ENCODE assay signal across 35 cellular contexts in genomic region chr6:42168650-42169049, GRCh38. TPM values are rescaled to one million over a fixed set of nuclear protein-coding genes. Genes with fewer than 3 reads are reported as not detected.
DNase-seq lines count a peak whose midpoint lies in the region; ATAC-seq, FAIRE-seq and TF ChIP-seq lines count a peak whose summit lies in the region.
"Had no signal": no experiment of that assay in that cellular context is flagged by ENCODE, and none has a peak within 500 bp of the region (broad histone marks: within the 10 kb centered on the region; RNA-seq: fewer than 3 reads in every experiment).

No MANE protein-coding gene starts in this region.

- H3K4me2 ChIP-seq in A549: no peak overlapping the region
- H3K4me2 ChIP-seq in GM23338: no peak overlapping the region
- H3K4me2 ChIP-seq in fibroblast of lung (ENCODE audit: extremely low read depth, insufficient read depth, low read length): no peak overlapping the region
- H3K4me2 ChIP-seq: BLaER1 treated with 17β-estradiol and CSF1 and Interleukin-3, amounts not matched to agents 10 nM and 100 nM had no signal

- no peaks in the 10 kb centered on the region for H3K79me2 ChIP-seq in GM23338 (replicated peaks; ENCODE audit: insufficient read depth)
- no peaks in the 10 kb centered on the region for H3K79me2 ChIP-seq in fibroblast of lung (ENCODE audit: control insufficient read depth, insufficient read depth, low read length)

- FAIRE-seq in A549 (lab: Jason Lieb, UNC): no peak
- no peak for FAIRE-seq in small intestine (lab: Jason Lieb, UNC)
- FAIRE-seq: A204.1, colon, kidney, RCC 7860 had no signal

- peak; percentile 25 to 45; a peak in 2 of 5 replicates for TF ChIP-seq RAD21 in A549 (conservative IDR thresholded peaks at IDR 0.05 in 1 of 2, IDR thresholded peaks at IDR 0.05 in 1 of 2)

- 0 out of 2 replicates have a peak, but pooled peaks cover 3% of the 10 kb centered on the region for H3F3A ChIP-seq in GM23338 (replicated peaks; ENCODE audit: low read depth)

- H3K9me3 ChIP-seq in A549 (no peaks in the 10 kb centered on the region), WERI-Rb-1 (ENCODE audit: severe bottlenecking) (no peaks in the 10 kb centered on the region), fibroblast of lung (ENCODE audit: control insufficient read depth, insufficient read depth, low read depth, low read length) (no peaks in the 10 kb centered on the region), small intestine (ENCODE audit: control insufficient read depth, low read depth) (no peaks in the 10 kb centered on the region), tibial artery (no peaks in the 10 kb centered on the region)
- H3K9me3 ChIP-seq: BLaER1 treated with 17β-estradiol and CSF1 and Interleukin-3, amounts not matched to agents 10 nM and 100 nM; heart left ventricle; right atrium auricular region had no signal

- no peak for TF ChIP-seq POLR2A in A549 (IDR thresholded peaks at IDR 0.05; ENCODE audit: low read length)

- H3K36me3 ChIP-seq in GM23338 (ENCODE audit: insufficient read depth) (no peaks in the 10 kb centered on the region), WERI-Rb-1 (no peaks in the 10 kb centered on the region), fibroblast of lung (ENCODE audit: control insufficient read depth, insufficient read depth, low read length) (no peaks in the 10 kb centered on the region), small intestine (ENCODE audit: control insufficient read depth in 2 of 2, insufficient read depth in 2 of 2, low read length in 2 of 2) (no peaks in the 10 kb centered on the region), tibial artery (no peaks in the 10 kb centered on the region)
- H3K36me3 ChIP-seq: BLaER1 treated with 17β-estradiol and CSF1 and Interleukin-3, amounts not matched to agents 10 nM and 100 nM; heart left ventricle; right atrium auricular region had no signal

- 72% methylated on average over 6 of the region's 6 CpGs for WGBS in A549 (ENCODE audit: missing lambda C conversion rate)
- 68 to 85% (median 83%) methylated on average over 6 of the region's 6 CpGs for WGBS in small intestine, 3 donors

- ATAC-seq in A549: no peak
- ATAC-seq in GM23338: no peak
- ATAC-seq: heart left ventricle; stimulated activated naive CD8-positive, alpha-beta T cell treated with anti-CD3 and anti-CD28 coated beads, Interleukin-15, Interleukin-2, amounts not matched to agents 100 U/mL and 50 U/mL, for 24 hours; WTC11 had no signal

- no peaks in the 10 kb centered on the region for H3K9me3 Mint-ChIP-seq in GM23338
- H3K9me3 Mint-ChIP-seq: activated CD4-positive, alpha-beta T cell treated with anti-CD3 and anti-CD28 coated beads, Interleukin-2, amount 10 ng/mL, durations not matched to agents 24 days and 14 days; activated naive CD4-positive, alpha-beta T cell treated with anti-CD3 and anti-CD28 coated beads, Interleukin-2, amount 50 U/mL, for 24 hours; HFFc6 had no signal

- no peak overlapping the region for H3K27ac Mint-ChIP-seq in GM23338
- H3K27ac Mint-ChIP-seq: activated CD4-positive, alpha-beta T cell treated with anti-CD3 and anti-CD28 coated beads, Interleukin-2, amount 10 ng/mL, durations not matched to agents 24 days and 14 days; activated naive CD4-positive, alpha-beta T cell treated with anti-CD3 and anti-CD28 coated beads, Interleukin-2, amount 50 U/mL, for 24 hours; HFFc6; WTC11 had no signal

- 0 out of 2 replicates have a peak overlapping the region, but pooled peaks have one; percentile 23 for H2AFZ ChIP-seq in GM23338
- H2AFZ ChIP-seq in fibroblast of lung (ENCODE audit: low read length): no peak overlapping the region

- intact Hi-C loops in tibial artery (cut with DNase I; ENCODE audit: low total_unique reads): loop anchor here (5.0 kb wide), 1 partner anchor 96 kb away; no protein-coding TSS in a partner anchor

- TF ChIP-seq CTCF in A549 (IDR thresholded peaks at IDR 0.05) (no peak), GM23338 (conservative IDR thresholded peaks at IDR 0.05; ENCODE audit: low read depth in 2 of 2) (peak in 1 of 2 experiments; percentile 49; a peak in 2 of 4 replicates), WERI-Rb-1 (IDR thresholded peaks at IDR 0.05; ENCODE audit: low read depth, low read length) (peak; percentile 64), fibroblast of lung (conservative IDR thresholded peaks at IDR 0.05 in 1 of 2, IDR thresholded peaks at IDR 0.05 in 1 of 2; ENCODE audit: low read depth in 1 of 2, low read length in 2 of 2) (peak; percentile 26 to 36), RWPE1 (conservative IDR thresholded peaks at IDR 0.05; ENCODE audit: low read depth) (no peak), tibial artery (IDR thresholded peaks at IDR 0.05) (no peak)

- H3K27me3 Mint-ChIP-seq in GM23338 (ENCODE audit: insufficient read depth, low read depth, poor library complexity): peaks cover 10% of the 10 kb centered on the region
- H3K27me3 Mint-ChIP-seq: activated naive CD4-positive, alpha-beta T cell treated with anti-CD3 and anti-CD28 coated beads, Interleukin-2, amount 50 U/mL, for 24 hours had no signal

- H3K4me1 ChIP-seq in A549 (peaks cover 5% of the 10 kb centered on the region; the same call in 2 of the 3 replicates), GM23338 (ENCODE audit: insufficient read depth) (peaks cover 3% of the 10 kb centered on the region; the same call in 1 of the 2 replicates), fibroblast of lung (ENCODE audit: control insufficient read depth, extremely low read depth, insufficient read depth, low read length) (peaks cover 2% of the 10 kb centered on the region), small intestine (ENCODE audit: control insufficient read depth in 2 of 2, insufficient read depth in 1 of 2, low read depth in 1 of 2, low read length in 1 of 2) (no peaks in the 10 kb centered on the region), tibial artery (no peaks in the 10 kb centered on the region)
- H3K4me1 ChIP-seq: right atrium auricular region had no signal

- H3K4me3 Mint-ChIP-seq in GM23338: no peak overlapping the region
- H3K4me3 Mint-ChIP-seq: activated CD4-positive, alpha-beta T cell treated with anti-CD3 and anti-CD28 coated beads, Interleukin-2, amount 10 ng/mL, durations not matched to agents 24 days and 14 days; activated naive CD4-positive, alpha-beta T cell treated with anti-CD3 and anti-CD28 coated beads, Interleukin-2, amount 50 U/mL, for 24 hours; HFFc6; WTC11 had no signal

- H3K27ac ChIP-seq in A549: no peak overlapping the region
- H3K27ac ChIP-seq in GM23338 (ENCODE audit: low read depth): no peak overlapping the region
- no peak overlapping the region for H3K27ac ChIP-seq in WERI-Rb-1
- no peak overlapping the region for H3K27ac ChIP-seq in fibroblast of lung (ENCODE audit: insufficient read depth, low read length)
- H3K27ac ChIP-seq in RWPE1: no peak overlapping the region
- no peak overlapping the region for H3K27ac ChIP-seq in small intestine (ENCODE audit: low read depth in 1 of 2, low read length in 1 of 2)
- no peak overlapping the region for H3K27ac ChIP-seq in tibial artery
- H3K27ac ChIP-seq: BLaER1 treated with 17β-estradiol and CSF1 and Interleukin-3, amounts not matched to agents 10 nM and 100 nM; heart left ventricle; right atrium auricular region had no signal

- no peaks in the 10 kb centered on the region for H3K9me2 ChIP-seq in GM23338 (ENCODE audit: insufficient read depth)

- H3K36me3 Mint-ChIP-seq in GM23338 (ENCODE audit: low read depth): no peaks in the 10 kb centered on the region; the same call in 2 of the 3 replicates
- H3K36me3 Mint-ChIP-seq: activated naive CD4-positive, alpha-beta T cell treated with anti-CD3 and anti-CD28 coated beads, Interleukin-2, amount 50 U/mL, for 24 hours; WTC11 had no signal

- no peak overlapping the region for H3K9ac ChIP-seq in fibroblast of lung (ENCODE audit: insufficient read depth, low read length)
- H3K9ac ChIP-seq: BLaER1 treated with 17β-estradiol and CSF1 and Interleukin-3, amounts not matched to agents 10 nM and 100 nM had no signal

- POLR2A ChIA-PET in A549 (lab: Yijun Ruan, JAX): interaction anchor here (1.4 kb wide), 1 partner anchor 46 kb away, joined by 3 read pairs; no protein-coding TSS in a partner anchor
- POLR2A ChIA-PET in RWPE1 (lab: Yijun Ruan, JAX; ENCODE audit: low non-redundant PET): no interaction called here

- H3K4me3 ChIP-seq in A549 (no peak overlapping the region), GM23338 (no peak overlapping the region), WERI-Rb-1 (ENCODE audit: low read depth, low read length) (no peak overlapping the region), fibroblast of lung (replicated peaks in 1 of 4; ENCODE audit: control extremely low read depth in 1 of 4, insufficient read depth in 1 of 4, low read depth in 3 of 4, low read length in 4 of 4) (no peak overlapping the region), small intestine (ENCODE audit: low read depth in 1 of 2, low read length in 2 of 2) (no peak overlapping the region), tibial artery (no peak overlapping the region)
- H3K4me3 ChIP-seq: BLaER1 treated with 17β-estradiol and CSF1 and Interleukin-3, amounts not matched to agents 10 nM and 100 nM; heart left ventricle; right atrium auricular region had no signal

- TF ChIP-seq EP300 in A549 (IDR thresholded peaks at IDR 0.05): no peak

- H4K20me1 ChIP-seq in GM23338 (replicated peaks; ENCODE audit: insufficient read depth) (no peaks in the 10 kb centered on the region), fibroblast of lung (ENCODE audit: control insufficient read depth, extremely low read depth, insufficient read depth, low read length) (no peaks in the 10 kb centered on the region)
- H4K20me1 ChIP-seq: BLaER1 treated with 17β-estradiol and CSF1 and Interleukin-3, amounts not matched to agents 10 nM and 100 nM had no signal

- CTCF ChIA-PET in A549 (lab: Yijun Ruan, JAX): interaction anchor here (1.0 to 13.1 kb wide), 7 partner anchors 10 to 87 kb away, joined by 3 to 172 read pairs (median 7); no protein-coding TSS in a partner anchor
- CTCF ChIA-PET in RWPE1 (lab: Yijun Ruan, JAX): interaction anchor here (3.1 kb wide), 1 partner anchor 46 kb away, joined by 16 read pairs; no protein-coding TSS in a partner anchor

- H3K27me3 ChIP-seq in GM23338 (ENCODE audit: insufficient read depth) (no peaks in the 10 kb centered on the region), WERI-Rb-1 (ENCODE audit: insufficient read depth, low read depth, severe bottlenecking) (no peaks in the 10 kb centered on the region), fibroblast of lung (ENCODE audit: control insufficient read depth, insufficient read depth, low read length) (no peaks in the 10 kb centered on the region), small intestine (ENCODE audit: control insufficient read depth in 2 of 2, insufficient read depth in 2 of 2, low read length in 2 of 2) (no peaks in the 10 kb centered on the region), tibial artery (peaks cover 0 to 11% of the 10 kb centered on the region in 2 donors)
- H3K27me3 ChIP-seq: BLaER1 treated with 17β-estradiol and CSF1 and Interleukin-3, amounts not matched to agents 10 nM and 100 nM; heart left ventricle; right atrium auricular region had no signal

- H3K4me1 Mint-ChIP-seq in GM23338: peaks cover 31% of the 10 kb centered on the region
- H3K4me1 Mint-ChIP-seq: activated naive CD4-positive, alpha-beta T cell treated with anti-CD3 and anti-CD28 coated beads, Interleukin-2, amount 50 U/mL, for 24 hours had no signal

- DNase-seq in A549 (ENCODE audit: low read depth in 1 of 2, low spot score in 1 of 2): no peak
- DNase-seq in GM23338 (ENCODE audit: low spot score): no peak
- DNase-seq in WERI-Rb-1: no peak
- no peak for DNase-seq in fibroblast of lung (ENCODE audit: low read depth in 2 of 2)
- DNase-seq in RWPE1 (ENCODE audit: low spot score): no peak
- DNase-seq in small intestine: no peak
- DNase-seq in NCI-H510A treated with DMSO at 0.1 percent for 48 hours (lab: John Stamatoyannopoulos, UW): no peak
- DNase-seq in tibial artery: no peak
- DNase-seq: activated CD4-positive, alpha-beta T cell treated with anti-CD3 and anti-CD28 coated beads, Interleukin-2, amount 10 ng/mL, durations not matched to agents 24 days and 14 days; amniotic stem cell; effector CD4-positive, alpha-beta T cell; foreskin melanocyte; HFFc6; kidney; NCI-H1105 treated with DMSO at 0.1 percent for 48 hours; NCI-H2029 treated with DMSO at 0.1 percent for 48 hours; NCI-H526 treated with DMSO at 0.1 percent for 48 hours; SIG-M5; stimulated activated CD4-positive, alpha-beta T cell treated with anti-CD3 and anti-CD28 coated beads, Interleukin-1b, Interleukin-23, amount 100 ng/mL, for 48 hours; stimulated activated naive CD8-positive, alpha-beta T cell treated with anti-CD3 and anti-CD28 coated beads, Interleukin-15, Interleukin-2, amounts not matched to agents 100 U/mL and 50 U/mL, for 24 hours; T1000 had no signal

RNA-seq across cellular contexts. Expression of gene GUCA1A, which starts 4.5 kb away (rescaled TPM):
- not detected in 2 replicates for polyA plus RNA-seq in A549 (2011; rRNA removed)
- polyA plus RNA-seq in A549 (2012; cell fraction: cytosol; rRNA removed): not detected in 2 replicates
- polyA plus RNA-seq in A549 (2012; cell fraction: nucleus; rRNA removed): not detected in 2 replicates
- not detected in 3 replicates for polyA plus RNA-seq in A549 (2017; fragmentation: RNase III; extraction: RNeasy Plus Mini Kit Qiagen cat#74134 plus additional on column Dnase treatment)
- not detected in 2 replicates for polyA minus RNA-seq in A549 (2011; rRNA and poly(A)+ RNA removed)
- 4.0 and 5.2 TPM in 2 replicates for total RNA-seq in GM23338 (2014; rRNA removed; shearing (Covaris generic))
- 9.1 and 10.6 TPM in 2 replicates for polyA plus RNA-seq in GM23338 (2016; fragmentation: Nextera tagmentation; extraction: Ambion mirVana)
- under 0.01 and 0.33 TPM in 2 replicates for total RNA-seq in fibroblast of lung
- polyA plus RNA-seq in fibroblast of lung: 0.11 and 0.16 TPM in 2 replicates
- polyA plus RNA-seq in fibroblast of lung (2012): 0.10 and 0.12 TPM in 2 replicates
- not detected in 2 replicates for polyA minus RNA-seq in fibroblast of lung (ENCODE audit: low replicate concordance)
- under 1 TPM in 1 of 3 donors, not detected in 2; 0.69 TPM for polyA plus RNA-seq in small intestine
- total RNA-seq: activated CD4-positive, alpha-beta T cell treated with anti-CD3 and anti-CD28 coated beads, Interleukin-2, amount 10 ng/mL, durations not matched to agents 24 days and 14 days; activated CD8-positive, alpha-beta memory T cell treated with anti-CD3 and anti-CD28 coated beads for 36 hours; G401; HFFc6; HT-29; kidney; liver; MCF 10A; mesenteric fat pad; right atrium auricular region had no signal
- polyA plus RNA-seq: heart left ventricle, liver had no signal

RNA-seq across cellular contexts. Expression of gene GUCA1B, which starts 26.1 kb away (rescaled TPM):
- polyA plus RNA-seq in A549 (2011; rRNA removed): 0.62 and 0.82 TPM in 2 replicates
- 0.41 and 0.45 TPM in 2 replicates for polyA plus RNA-seq in A549 (2012; cell fraction: cytosol; rRNA removed)
- 1.1 and 2.3 TPM in 2 replicates for polyA plus RNA-seq in A549 (2012; cell fraction: nucleus; rRNA removed)
- polyA plus RNA-seq in A549 (2017; fragmentation: RNase III; extraction: RNeasy Plus Mini Kit Qiagen cat#74134 plus additional on column Dnase treatment): 0.90 to 1.0 TPM (median 0.98 TPM) in 3 replicates
- 0.54 and 0.74 TPM in 2 replicates for polyA minus RNA-seq in A549 (2011; rRNA and poly(A)+ RNA removed)
- total RNA-seq in GM23338 (2014; rRNA removed; shearing (Covaris generic)): 0.56 TPM in 1 of 2 replicates, not detected in the other
- not detected in 2 replicates for polyA plus RNA-seq in GM23338 (2016; fragmentation: Nextera tagmentation; extraction: Ambion mirVana)
- total RNA-seq in fibroblast of lung: under 0.01 and 0.83 TPM in 2 replicates
- polyA plus RNA-seq in fibroblast of lung: 0.14 and 0.39 TPM in 2 replicates
- polyA plus RNA-seq in fibroblast of lung (2012): 0.12 and 0.14 TPM in 2 replicates
- 1.1 TPM in 1 of 2 replicates, not detected in the other for polyA minus RNA-seq in fibroblast of lung (ENCODE audit: low replicate concordance)
- under 1 TPM in 1 of 3 donors, not detected in 2; 0.36 TPM for polyA plus RNA-seq in small intestine
- total RNA-seq: G401, HT-29 had no signal

RNA-seq across cellular contexts. Expression of gene C6orf132, which starts 26.2 kb away (rescaled TPM):
- polyA plus RNA-seq in A549 (2011; rRNA removed) (0.44 and 0.66 TPM in 2 replicates), A549 (2017; fragmentation: RNase III; extraction: RNeasy Plus Mini Kit Qiagen cat#74134 plus additional on column Dnase treatment) (0.58 to 1.1 TPM (median 0.96 TPM) in 3 replicates), GM23338 (2016; fragmentation: Nextera tagmentation; extraction: Ambion mirVana) (22.2 and 24.3 TPM in 2 replicates), fibroblast of lung (0.87 and 1.1 TPM in 2 replicates), small intestine (100 to 1,000 TPM in 2 of 3 donors, 10 to 100 TPM in 1; 44.1 to 198 (median 119) TPM)
- 0.71 and 1.1 TPM in 2 replicates for polyA plus RNA-seq in A549 (2012; cell fraction: cytosol; rRNA removed)
- polyA plus RNA-seq in A549 (2012; cell fraction: nucleus; rRNA removed): 0.40 and 0.69 TPM in 2 replicates
- 1.1 and 1.3 TPM in 2 replicates for polyA minus RNA-seq in A549 (2011; rRNA and poly(A)+ RNA removed)
- total RNA-seq in GM23338 (2014; rRNA removed; shearing (Covaris generic)): 40.9 and 48.3 TPM in 2 replicates
- 1.0 and 1.2 TPM in 2 replicates for total RNA-seq in fibroblast of lung
- 4.7 and 8.0 TPM in 2 replicates for polyA plus RNA-seq in fibroblast of lung (2012)
- 3.7 and 4.6 TPM in 2 replicates for polyA minus RNA-seq in fibroblast of lung (ENCODE audit: low replicate concordance)
- total RNA-seq: G401 had no signal

RNA-seq across cellular contexts. Expression of gene MRPS10, which starts 49.0 kb away (rescaled TPM):
- polyA plus RNA-seq in A549 (2011; rRNA removed) (41.7 and 60.7 TPM in 2 replicates), A549 (2017; fragmentation: RNase III; extraction: RNeasy Plus Mini Kit Qiagen cat#74134 plus additional on column Dnase treatment) (31.4 to 33.9 TPM (median 31.5 TPM) in 3 replicates), GM23338 (2016; fragmentation: Nextera tagmentation; extraction: Ambion mirVana) (33.7 and 36.2 TPM in 2 replicates), fibroblast of lung (70.9 and 74.1 TPM in 2 replicates), small intestine (10 to 100 TPM; 20.0 to 33.0 (median 25.9) TPM)
- polyA plus RNA-seq in A549 (2012; cell fraction: cytosol; rRNA removed): 17.3 and 18.9 TPM in 2 replicates
- 3.7 and 5.0 TPM in 2 replicates for polyA plus RNA-seq in A549 (2012; cell fraction: nucleus; rRNA removed)
- polyA minus RNA-seq in A549 (2011; rRNA and poly(A)+ RNA removed): 8.0 and 8.4 TPM in 2 replicates
- total RNA-seq in GM23338 (2014; rRNA removed; shearing (Covaris generic)): 42.7 and 49.3 TPM in 2 replicates
- 46.5 and 67.5 TPM in 2 replicates for total RNA-seq in fibroblast of lung
- 42.4 and 44.4 TPM in 2 replicates for polyA plus RNA-seq in fibroblast of lung (2012)
- polyA minus RNA-seq in fibroblast of lung (ENCODE audit: low replicate concordance): 2.0 and 4.2 TPM in 2 replicates

Comparison
In these comparisons a context has a peak if more than half of its experiments do, and no peak if none do; other contexts are left out.
1. CTCF ChIP-seq: peak in WERI-Rb-1 (single experiment) and fibroblast of lung (2 of 2); none in A549 (single experiment), RWPE1 (single experiment) and tibial artery (0 of 2).